18 cellular contexts compared by ENCODE assay signal in the genomic region with DNA sequence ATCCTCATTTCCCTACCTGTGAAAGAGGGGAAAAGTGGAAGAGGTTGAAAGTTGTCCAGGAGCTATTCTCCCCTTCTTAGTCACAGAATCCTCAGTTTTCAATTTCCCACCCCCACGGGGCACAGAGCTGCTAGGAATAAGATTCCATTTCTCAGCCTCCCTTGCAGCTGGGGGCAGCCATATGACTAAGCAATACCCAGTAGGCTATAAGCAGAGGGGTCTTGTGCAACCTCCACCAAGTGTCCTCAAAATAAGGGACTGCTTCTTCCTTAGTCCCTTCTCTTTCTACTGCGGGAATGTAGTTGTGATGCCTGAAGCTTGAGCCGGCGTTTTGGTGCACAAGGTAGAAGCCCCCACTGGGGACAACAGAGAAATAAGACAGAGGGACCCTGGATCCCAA. TPM values are rescaled to one million over a fixed set of nuclear protein-coding genes. Genes with fewer than 3 reads are reported as not detected.
A peak's percentile ranks its signal among the peaks of the same experiment; 100 is the strongest.
DNase-seq lines count a peak whose midpoint lies in the region; FAIRE-seq and TF ChIP-seq lines count a peak whose summit lies in the region.
"Had no signal": no experiment of that assay in that cellular context is flagged by ENCODE, and none has a peak within 500 bp of the region (broad histone marks: within the 10 kb centered on the region; RNA-seq: fewer than 3 reads in every experiment).

No MANE protein-coding gene starts in this region.

- intact Hi-C loops in tibial artery (cut with DNase I; ENCODE audit: low total_unique reads): no loop called here
- intact Hi-C loops in Calu3 (cut with micrococcal nuclease; ENCODE audit: unreplicated experiment): no loop called here

- H3K4me3 ChIP-seq in tibial artery: no peak overlapping the region
- H3K4me3 ChIP-seq: thyroid gland had no signal

- CTCF ChIA-PET in Calu3 (lab: Charles Lee): interaction anchor here (2.6 kb wide), 1 partner anchor 9 kb away, joined by 9 read pairs; no protein-coding TSS in a partner anchor

- no TSS peak for BruUV-seq in Calu3 (replicated peaks; lab: Mats Ljungman, UMichigan)

- no peaks in the 10 kb centered on the region for H3K9me3 ChIP-seq in tibial artery
- H3K9me3 ChIP-seq: thyroid gland had no signal

- H3K27ac Mint-ChIP-seq in brain (peak overlapping the region; percentile 60 to 95 (median 90)), mesothelial cell of epicardium (peak overlapping the region; percentile 90), Calu3 (ENCODE audit: unreplicated experiment) (no peak overlapping the region)
- H3K27ac Mint-ChIP-seq: activated B cell treated with CpG ODN at 0.5 μM for 24 hours; activated T-helper 1 cell treated with anti-CD3 and anti-CD28 coated beads, Interleukin-12 subunit alpha, Interleukin-12 subunit beta, Interleukin-2, Interleukin-4 antibody, amounts not matched to agents 30 ng/mL and 10 ng/mL and 1 ng/mL, durations not matched to agents 14 hours and 24 hours and 36 hours; stimulated activated effector memory CD8-positive, alpha-beta T cell treated with anti-CD3 and anti-CD28 coated beads, Interleukin-12 subunit alpha, Interleukin-12 subunit beta, amount 100 ng/mL, for 72 hours; T-helper 1 cell treated with Interleukin-12 subunit alpha and Interleukin-12 subunit beta and Interleukin-4 antibody, amounts not matched to agents 30 μg/mL and 1 μg/mL, for 36 hours had no signal

- H3K27ac ChIP-seq in tibial artery: no peak overlapping the region

- H3K4me1 Mint-ChIP-seq in brain (peaks cover 61% of the 10 kb centered on the region), mesothelial cell of epicardium (peaks cover 46% of the 10 kb centered on the region), Calu3 (ENCODE audit: low read depth, unreplicated experiment) (peaks cover 26% of the 10 kb centered on the region)
- H3K4me1 Mint-ChIP-seq: activated B cell treated with CpG ODN at 0.5 μM for 24 hours; stimulated activated effector memory CD8-positive, alpha-beta T cell treated with anti-CD3 and anti-CD28 coated beads, Interleukin-12 subunit alpha, Interleukin-12 subunit beta, amount 100 ng/mL, for 72 hours had no signal

- DNase-seq in NOMO-1 treated with DMSO at 0.1 percent for 48 hours (lab: John Stamatoyannopoulos, UW; ENCODE audit: unreplicated experiment): peak; percentile 23
- no peak for DNase-seq in NOMO-1 treated with dmso at 0.1 percent for 144 hours (lab: John Stamatoyannopoulos, UW; ENCODE audit: unreplicated experiment)
- DNase-seq in mesothelial cell of epicardium (ENCODE audit: low spot score in 2 of 2, unreplicated experiment in 2 of 2): no peak
- DNase-seq in tibial artery: peak; percentile 0 to 40
- no peak for DNase-seq in GM12892 (ENCODE audit: insufficient read length)
- DNase-seq in Calu3: no peak
- no peak for DNase-seq in NCI-H1694 treated with DMSO at 0.1 percent for 48 hours (lab: John Stamatoyannopoulos, UW)
- DNase-seq: 8988T; activated B cell treated with CpG ODN at 0.5 μM for 24 hours; activated CD8-positive, alpha-beta memory T cell treated with anti-CD3 and anti-CD28 coated beads for 24 hours; effector CD8-positive, alpha-beta T cell; stimulated activated CD4-positive, alpha-beta T cell treated with anti-CD3 and anti-CD28 coated beads, Interleukin-12 subunit alpha, Interleukin-12 subunit beta, amount 100 ng/mL, for 4 hours had no signal

- H3K36me3 Mint-ChIP-seq in brain (no peaks in the 10 kb centered on the region), mesothelial cell of epicardium (no peaks in the 10 kb centered on the region), Calu3 (ENCODE audit: insufficient read depth, unreplicated experiment) (no peaks in the 10 kb centered on the region)
- H3K36me3 Mint-ChIP-seq: CD14-positive monocyte; stimulated activated effector memory CD8-positive, alpha-beta T cell treated with anti-CD3 and anti-CD28 coated beads, Interleukin-12 subunit alpha, Interleukin-12 subunit beta, amount 100 ng/mL, for 72 hours had no signal

- FAIRE-seq in GM12892 (lab: Jason Lieb, UNC): no peak

- no peak for TF ChIP-seq POLR2A in GM12892 (IDR thresholded peaks at IDR 0.05; ENCODE audit: low read depth, low read length)

- H3K9me3 Mint-ChIP-seq in brain: no peaks in the 10 kb centered on the region
- no peaks in the 10 kb centered on the region for H3K9me3 Mint-ChIP-seq in mesothelial cell of epicardium
- H3K9me3 Mint-ChIP-seq in Calu3 (ENCODE audit: low read depth, unreplicated experiment): no peaks in the 10 kb centered on the region
- H3K9me3 Mint-ChIP-seq: activated B cell treated with CpG ODN at 0.5 μM for 24 hours; activated T-helper 1 cell treated with anti-CD3 and anti-CD28 coated beads, Interleukin-12 subunit alpha, Interleukin-12 subunit beta, Interleukin-2, Interleukin-4 antibody, amounts not matched to agents 30 ng/mL and 10 ng/mL and 1 ng/mL, durations not matched to agents 14 hours and 24 hours and 36 hours; CD14-positive monocyte; stimulated activated effector memory CD8-positive, alpha-beta T cell treated with anti-CD3 and anti-CD28 coated beads, Interleukin-12 subunit alpha, Interleukin-12 subunit beta, amount 100 ng/mL, for 72 hours; T-helper 1 cell treated with Interleukin-12 subunit alpha and Interleukin-12 subunit beta and Interleukin-4 antibody, amounts not matched to agents 30 μg/mL and 1 μg/mL, for 36 hours had no signal

- no peak overlapping the region for H3K4me3 Mint-ChIP-seq in brain
- no peak overlapping the region for H3K4me3 Mint-ChIP-seq in mesothelial cell of epicardium
- no peak overlapping the region for H3K4me3 Mint-ChIP-seq in Calu3 (ENCODE audit: low read depth, unreplicated experiment)
- H3K4me3 Mint-ChIP-seq: activated B cell treated with CpG ODN at 0.5 μM for 24 hours; activated T-helper 1 cell treated with anti-CD3 and anti-CD28 coated beads, Interleukin-12 subunit alpha, Interleukin-12 subunit beta, Interleukin-2, Interleukin-4 antibody, amounts not matched to agents 30 ng/mL and 10 ng/mL and 1 ng/mL, durations not matched to agents 14 hours and 24 hours and 36 hours; stimulated activated effector memory CD8-positive, alpha-beta T cell treated with anti-CD3 and anti-CD28 coated beads, Interleukin-12 subunit alpha, Interleukin-12 subunit beta, amount 100 ng/mL, for 72 hours; T-helper 1 cell treated with Interleukin-12 subunit alpha and Interleukin-12 subunit beta and Interleukin-4 antibody, amounts not matched to agents 30 μg/mL and 1 μg/mL, for 36 hours had no signal

- TF ChIP-seq CTCF in brain (conservative IDR thresholded peaks at IDR 0.05): no peak
- no peak for TF ChIP-seq CTCF in mesothelial cell of epicardium (IDR thresholded peaks at IDR 0.05; ENCODE audit: unreplicated experiment)
- no peak for TF ChIP-seq CTCF in tibial artery (IDR thresholded peaks at IDR 0.05)
- no peak for TF ChIP-seq CTCF in Calu3 (IDR thresholded peaks at IDR 0.05; ENCODE audit: unreplicated experiment)

- peaks cover 0 to 20% (median 14%) of the 10 kb centered on the region in 4 donors for H3K4me1 ChIP-seq in tibial artery

- H3K27me3 ChIP-seq in tibial artery: no peaks in the 10 kb centered on the region
- H3K27me3 ChIP-seq: thyroid gland had no signal

- H3K36me3 ChIP-seq in tibial artery: no peaks in the 10 kb centered on the region
- H3K36me3 ChIP-seq: thyroid gland had no signal

- H3K27me3 Mint-ChIP-seq in brain: no peaks in the 10 kb centered on the region
- H3K27me3 Mint-ChIP-seq in mesothelial cell of epicardium (ENCODE audit: low read depth): no peaks in the 10 kb centered on the region
- H3K27me3 Mint-ChIP-seq in Calu3 (ENCODE audit: unreplicated experiment): no peaks in the 10 kb centered on the region

RNA-seq across cellular contexts. Expression of a gene that starts 40.9 kb away (rescaled TPM):
- polyA plus RNA-seq in brain (ENCODE audit: insufficient read depth, low read depth, low replicate concordance): 144 TPM
- total RNA-seq in mesothelial cell of epicardium: 0.24 to 0.31 TPM (median 0.29 TPM) in 3 replicates
- polyA plus RNA-seq in GM12892 (2012; ENCODE audit: missing spikeins): not detected
- not detected in 2 replicates for total RNA-seq in Calu3 (2022)
- total RNA-seq: activated B cell treated with CpG ODN at 0.5 μM for 24 hours; activated T-helper 1 cell treated with anti-CD3 and anti-CD28 coated beads, Interleukin-12 subunit alpha, Interleukin-12 subunit beta, Interleukin-2, Interleukin-4 antibody, amounts not matched to agents 30 ng/mL and 10 ng/mL and 1 ng/mL, durations not matched to agents 14 hours and 24 hours and 36 hours had no signal

Comparison
In these comparisons a context has a peak if more than half of its experiments do, and no peak if none do; other contexts are left out.
1. DNase-seq: peak in NOMO-1 treated with DMSO at 0.1 percent for 48 hours (single experiment) and tibial artery (2 of 2); none in NOMO-1 treated with dmso at 0.1 percent for 144 hours (single experiment), mesothelial cell of epicardium (0 of 2), GM12892 (single experiment), Calu3 (single experiment) and NCI-H1694 treated with DMSO at 0.1 percent for 48 hours (single experiment).